Comparison of ENCODE assay signal across 8 cellular contexts in the genomic region with DNA sequence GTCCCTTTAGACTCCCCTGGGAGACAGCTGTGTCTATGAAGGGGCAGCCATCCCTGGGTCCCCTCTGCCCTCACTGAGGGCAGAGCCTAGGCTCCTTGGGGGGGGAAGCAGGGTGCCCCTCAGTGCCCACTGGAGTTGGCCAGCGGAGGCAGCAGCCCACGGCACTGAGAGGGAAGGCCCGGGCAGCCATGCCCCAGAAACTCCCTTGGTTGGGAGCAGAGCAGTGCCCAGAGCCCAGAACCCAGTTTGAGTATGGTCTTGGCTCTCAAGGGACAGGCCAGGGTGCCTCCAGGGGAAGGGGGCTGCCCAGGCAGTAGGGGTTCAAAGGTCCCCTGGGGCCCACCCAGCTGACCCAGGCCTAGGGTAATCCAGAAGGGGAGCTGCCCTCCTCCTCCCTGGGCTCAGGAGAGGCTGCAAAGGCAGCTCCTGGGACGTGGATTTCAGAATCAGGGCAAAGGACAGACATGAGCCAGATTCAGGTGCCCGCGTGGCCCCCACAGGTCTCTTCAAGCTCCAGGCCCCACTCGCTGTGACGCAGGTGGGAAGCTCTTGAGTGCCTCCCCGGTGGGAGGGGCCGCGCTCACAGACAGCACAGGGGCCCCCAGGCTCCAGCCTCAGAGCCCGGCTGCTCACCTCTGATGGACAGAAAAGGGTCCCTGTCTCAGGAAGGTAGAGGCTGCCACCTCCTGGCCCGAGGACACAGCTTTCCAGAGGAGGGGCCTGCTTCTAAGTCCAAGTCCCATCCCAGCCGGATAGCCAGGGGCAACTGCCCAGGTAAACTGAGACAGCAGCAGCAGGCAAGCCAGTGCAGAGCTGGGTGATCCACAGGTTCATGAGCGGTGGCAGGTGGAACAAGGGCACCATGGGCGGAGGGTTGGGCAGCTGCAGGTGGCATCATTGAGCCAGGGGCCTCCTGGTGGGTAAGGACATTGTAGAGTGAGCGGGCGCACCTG. TPM values are rescaled to one million over a fixed set of nuclear protein-coding genes. Genes with fewer than 3 reads are reported as not detected.
A peak's percentile ranks its signal among the peaks of the same experiment; 100 is the strongest.
DNase-seq lines count a peak whose midpoint lies in the region; ATAC-seq and TF ChIP-seq lines count a peak whose summit lies in the region.

No MANE protein-coding gene starts in this region.

- TF ChIP-seq CTCF in astrocyte of the spinal cord (IDR thresholded peaks at IDR 0.05; ENCODE audit: low read depth, low read length) (peak; percentile 31), lung (IDR thresholded peaks at IDR 0.05; ENCODE audit: control extremely low read depth, extremely low read depth) (peak; percentile 28)

- no peaks in the 10 kb centered on the region for H3K36me3 ChIP-seq in lung (ENCODE audit: control insufficient read depth in 2 of 2, insufficient read depth in 2 of 2, low read length in 2 of 2)

- no peaks in the 10 kb centered on the region for H3K27me3 ChIP-seq in lung (ENCODE audit: control insufficient read depth, insufficient read depth)

- H3K4me1 ChIP-seq in lung (ENCODE audit: control insufficient read depth in 2 of 2, insufficient read depth in 2 of 2, low read length in 2 of 2): peaks cover 0 to 11% of the 10 kb centered on the region in 2 donors

- H3K4me3 ChIP-seq in astrocyte of the spinal cord (ENCODE audit: low read depth, low read length): no peak overlapping the region
- no peak overlapping the region for H3K4me3 ChIP-seq in lung

- H3K27ac ChIP-seq in lung (ENCODE audit: low read depth in 1 of 2, low read length in 1 of 2): no peak overlapping the region

- in situ Hi-C loops in astrocyte of the spinal cord (cut with HindIII; ENCODE audit: low sequenced_read_pairs): no loop called here

- no peak for ATAC-seq in lung (ENCODE audit: insufficient read depth, low FRiP score)
- ATAC-seq in GM19035 (IDR thresholded peaks at IDR 0.05; ENCODE audit: unreplicated experiment): no peak
- no peak for ATAC-seq in GM21381 (IDR thresholded peaks at IDR 0.05; ENCODE audit: unreplicated experiment)

- no peaks in the 10 kb centered on the region for H3K9me3 ChIP-seq in lung (ENCODE audit: control insufficient read depth in 2 of 2, insufficient read depth in 1 of 2, low read length in 1 of 2)

- peak; percentile 78 for DNase-seq in ELF-1 (ENCODE audit: low read depth, low spot score)
- peak; percentile 34 for DNase-seq in M059J (ENCODE audit: low read depth)
- no peak for DNase-seq in astrocyte of the spinal cord (ENCODE audit: low read depth, low spot score)
- peak; percentile 29 for DNase-seq in lung (ENCODE audit: low spot score)
- DNase-seq in NCI-H2029 (lab: John Stamatoyannopoulos, UW): no peak
- no peak for DNase-seq in dedifferentiated amniotic fluid mesenchymal stem cell (ENCODE audit: extremely low spot score)

- WGBS in lung, 2 donors: 62 to 67% methylated on average over 18 of the region's 18 CpGs

RNA-seq across cellular contexts. Expression of a gene that starts 2.6 kb away (rescaled TPM):
- total RNA-seq in M059J (2014; rRNA removed; shearing (Covaris generic)): not detected in 2 replicates
- 1 to 10 TPM; 3.4 to 5.2 TPM for total RNA-seq in lung
- polyA plus RNA-seq in lung: 1 to 10 TPM; 4.3 to 6.0 TPM

RNA-seq across cellular contexts. Expression of a gene that starts 2.7 kb away (rescaled TPM):
- 0.07 TPM in 1 of 2 replicates, not detected in the other for total RNA-seq in M059J (2014; rRNA removed; shearing (Covaris generic))
- total RNA-seq in lung: 1 to 10 TPM; 7.4 to 7.6 TPM
- polyA plus RNA-seq in lung: 1 to 10 TPM; 6.1 to 6.8 TPM

RNA-seq across cellular contexts. Expression of a gene that starts 28.7 kb away (rescaled TPM):
- total RNA-seq in M059J (2014; rRNA removed; shearing (Covaris generic)): not detected in 2 replicates
- 1 to 10 TPM in 1 of 2 donors, not detected in 1; 2.4 TPM for total RNA-seq in lung
- polyA plus RNA-seq in lung: 1 to 10 TPM in 1 of 2 donors, under 1 TPM in 1; 0.94 to 2.2 TPM

Comparison
In these comparisons a context has a peak if more than half of its experiments do, and no peak if none do; other contexts are left out.
1. DNase-seq: peak in ELF-1 (single experiment), M059J (single experiment) and lung (single experiment); none in astrocyte of the spinal cord (single experiment), NCI-H2029 (single experiment) and dedifferentiated amniotic fluid mesenchymal stem cell (single experiment).